In genomic region chr10:855079-855478, GRCh38 we compare ENCODE assay signal across 1 cellular context.
TF ChIP-seq lines count a peak whose summit lies in the region.

No MANE protein-coding gene starts in this region.

TF ChIP-seq in WTC11, 78 proteins besides CTCF, POLR2A, EP300 and RAD21 (continued from another document):
- TF ChIP-seq PRDM15 (CRISPR knock-in tag; IDR thresholded peaks at IDR 0.05) (no peak), CREB1 (CRISPR knock-in tag; IDR thresholded peaks at IDR 0.05) (no peak), HMGXB4 (CRISPR knock-in tag; IDR thresholded peaks at IDR 0.05) (no peak), ZNF121 (CRISPR knock-in tag; IDR thresholded peaks at IDR 0.05) (no peak), AFF4 (CRISPR knock-in tag; IDR thresholded peaks at IDR 0.05; ENCODE audit: borderline replicate concordance) (no peak), ZNF317 (CRISPR knock-in tag; IDR thresholded peaks at IDR 0.05; ENCODE audit: borderline replicate concordance, low read depth) (no peak), OVOL2 (CRISPR knock-in tag; IDR thresholded peaks at IDR 0.05; ENCODE audit: borderline replicate concordance) (no peak)
TF ChIP-seq in WTC11: peak in this region for 0.
